In the genomic region with DNA sequence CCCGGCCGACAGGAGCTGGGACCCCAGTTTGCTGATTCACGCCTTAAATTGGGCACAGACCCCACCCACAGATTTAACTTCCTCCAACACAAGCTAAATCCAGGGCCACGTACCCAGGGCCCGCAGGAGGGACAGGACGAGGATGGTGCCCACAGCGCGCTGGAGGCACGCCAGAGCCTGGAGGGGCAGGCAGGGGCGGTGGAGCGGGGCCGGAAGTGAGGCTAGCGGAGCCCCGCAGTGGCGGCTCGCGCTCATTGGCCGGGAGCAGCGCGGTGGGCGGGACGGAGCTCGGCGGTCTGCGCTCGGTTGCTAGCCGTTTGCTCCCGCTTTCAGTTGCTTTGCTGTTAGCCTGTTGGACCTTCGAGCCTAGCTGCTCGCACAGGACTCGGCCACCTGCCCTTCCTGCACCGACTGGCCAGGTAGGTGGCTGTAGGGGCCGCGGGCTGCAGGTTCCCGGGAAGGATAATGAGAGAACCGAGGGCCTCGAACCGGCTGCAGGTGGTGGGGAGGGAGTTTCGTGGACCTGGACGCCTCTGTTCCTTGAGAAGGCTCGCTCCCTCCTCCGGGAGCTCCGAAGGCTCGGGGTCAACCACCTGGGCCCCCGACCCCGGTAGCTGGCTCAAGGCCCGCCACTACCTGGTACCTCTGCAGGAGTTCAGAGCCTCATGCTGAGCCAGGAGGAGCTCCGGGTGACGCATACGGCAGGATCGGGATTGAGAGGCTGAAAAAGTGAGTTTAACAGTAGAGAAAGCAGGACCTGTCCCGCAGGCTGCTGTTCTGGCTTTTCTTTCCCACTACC, we compare ENCODE assay signal across 8 cellular contexts. TPM values are rescaled to one million over a fixed set of nuclear protein-coding genes. Genes with fewer than 3 reads are reported as not detected.
DNase-seq lines count a peak whose midpoint lies in the region; ATAC-seq and FAIRE-seq lines count a peak whose summit lies in the region.

Gene CCDC134, plus strand, starts transcription at position 332 of the 799 bp plus-strand sequence. CDS start 8,212 bp downstream, outside the sequence.

- in situ Hi-C loops in KBM-7 (cut with MboI; ENCODE audit: low pct_unique_long_range_greater_than_20kb, low sequenced_read_pairs): no loop called here

- ATAC-seq in GM21529 (IDR thresholded peaks at IDR 0.05; ENCODE audit: unreplicated experiment) (peak; percentile 83), esophagus mucosa (peak; percentile 96)

- DNase-seq in DMS153 (lab: John Stamatoyannopoulos, UW) (peak; percentile 81), KBM-7 (peak; percentile 95), RCC 7860 (ENCODE audit: low spot score) (peak; percentile 77), myocyte (ENCODE audit: low read depth) (peak; percentile 92)
- peak; percentile 92 to 95 for DNase-seq in activated T-cell treated with anti-CD3 and anti-CD28 coated beads, Interleukin-2, amount 50 U/mL, for 48 hours
- peak; percentile 77 to 90 for DNase-seq in stimulated activated CD8-positive, alpha-beta memory T cell treated with anti-CD3 and anti-CD28 coated beads, Interleukin-7, amount 100 ng/mL, for 4 hours (ENCODE audit: low read depth in 2 of 2)

- FAIRE-seq in RCC 7860 (lab: Jason Lieb, UNC): peak; percentile 58

RNA-seq across cellular contexts. Expression of gene CCDC134, which starts in this region (rescaled TPM):
- total RNA-seq in esophagus mucosa: 6.9 TPM
- total RNA-seq in myocyte: 12.3 and 22.1 TPM in 2 replicates
- 4.7 TPM for polyA plus RNA-seq in myocyte (2012)

Comparison
In these comparisons a context has a peak if more than half of its experiments do, and no peak if none do; other contexts are left out.
1. Peak in every context shown above with its lines: DNase-seq and ATAC-seq.